Comparison of ENCODE assay signal across 34 cellular contexts in genomic region chr2:115825912-115826311, GRCh38.
"Had no signal": no experiment of that assay in that cellular context is flagged by ENCODE, and none has a peak within 500 bp of the region (broad histone marks: within the 10 kb centered on the region; RNA-seq: fewer than 3 reads in every experiment).

No MANE protein-coding gene starts in this region.

- DNase-seq: Karpas-422, Kasumi-1, MG63, MM.1S, MV-4-11, NCI-H1048, NCI-H1092, NCI-H1092 treated with DMSO at 0.1 percent for 48 hours, NCI-H1105, NCI-H1105 treated with DMSO at 0.1 percent for 48 hours, NCI-H1417, NCI-H1417 treated with DMSO at 0.1 percent for 48 hours, NCI-H1436, NCI-H1436 treated with DMSO at 0.1 percent for 48 hours, NCI-H146, NCI-H1694, NCI-H1694 treated with DMSO at 0.1 percent for 48 hours, NCI-H187, NCI-H187 treated with DMSO at 0.1 percent for 48 hours, NCI-H1930, NCI-H2029, NCI-H2029 treated with DMSO at 0.1 percent for 48 hours, NCI-H2081, NCI-H2081 treated with DMSO at 0.1 percent for 48 hours, NCI-H2107, NCI-H2171, NCI-H2227 treated with DMSO at 0.1 percent for 48 hours, NCI-H226, NCI-H345, NCI-H446, NCI-H446 treated with DMSO at 0.1 percent for 48 hours, NCI-H510A, NCI-H510A treated with DMSO at 0.1 percent for 48 hours had no signal

- H3K27ac ChIP-seq: KMS-11 had no signal

- H3K36me3 ChIP-seq: MG63 had no signal

- H3K9me3 ChIP-seq: MG63 had no signal

- H3K27me3 ChIP-seq: MG63 had no signal

- H3K4me2 ChIP-seq: KMS-11 had no signal

- H3K9ac ChIP-seq: KMS-11 had no signal

- H3K4me3 ChIP-seq: MG63 had no signal
